In the genomic region with DNA sequence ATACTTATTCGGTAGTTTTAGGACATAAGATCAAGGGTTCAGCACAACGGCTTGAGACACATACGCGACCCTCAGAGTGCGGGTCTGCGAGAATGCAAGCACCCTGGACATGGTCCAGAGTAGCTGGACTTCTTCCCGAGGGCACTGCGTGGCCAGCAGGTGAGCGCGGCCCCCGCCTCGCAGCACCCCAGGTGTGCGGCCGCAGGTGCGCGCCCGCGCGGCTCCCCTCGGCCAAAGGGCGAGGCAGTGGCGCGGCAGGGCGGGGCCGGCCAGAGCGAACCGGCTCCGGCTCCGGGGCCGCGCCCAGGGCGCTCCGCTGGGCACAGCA, we compare ENCODE assay signal across 8 cellular contexts. TPM values are rescaled to one million over a fixed set of nuclear protein-coding genes. Genes with fewer than 3 reads are reported as not detected.
DNase-seq lines count a peak whose midpoint lies in the region; ATAC-seq and TF ChIP-seq lines count a peak whose summit lies in the region.

No MANE protein-coding gene starts in this region.

- peaks cover 11% of the 10 kb centered on the region for H3K27me3 Mint-ChIP-seq in GM23338 (ENCODE audit: insufficient read depth, low read depth, poor library complexity)

- H3K9me3 Mint-ChIP-seq in GM23338 = no peaks in the 10 kb centered on the region

- H3K9me3 ChIP-seq in SJCRH30 (replicated peaks) (no peaks in the 10 kb centered on the region), gastrocnemius medialis (no peaks in the 10 kb centered on the region)

- H3K36me3 ChIP-seq in GM23338 (ENCODE audit: insufficient read depth) (no peaks in the 10 kb centered on the region), SJCRH30 (no peaks in the 10 kb centered on the region), gastrocnemius medialis (no peaks in the 10 kb centered on the region)

- TF ChIP-seq CTCF in GM23338 (conservative IDR thresholded peaks at IDR 0.05; ENCODE audit: low read depth in 2 of 2) = no peak
- TF ChIP-seq CTCF in fibroblast of the aortic adventitia (IDR thresholded peaks at IDR 0.05; ENCODE audit: insufficient read depth, low read length) = no peak
- no peak for TF ChIP-seq CTCF in gastrocnemius medialis (IDR thresholded peaks at IDR 0.05 in 4 of 5, conservative IDR thresholded peaks at IDR 0.05 in 1 of 5)

- H3K36me3 Mint-ChIP-seq in GM23338 (ENCODE audit: low read depth) = peaks cover 35% of the 10 kb centered on the region

- peak overlapping the region; percentile 92 for H3K27ac Mint-ChIP-seq in GM23338

- ATAC-seq in GM23338 (no peak), gastrocnemius medialis (no peak), HG03095 (IDR thresholded peaks at IDR 0.05; ENCODE audit: unreplicated experiment) (no peak)

- peak overlapping the region; percentile 67; the same call in 1 of the 2 replicates for H2AFZ ChIP-seq in GM23338

- peaks cover 20% of the 10 kb centered on the region for H3F3A ChIP-seq in GM23338 (replicated peaks; ENCODE audit: low read depth)

- peak overlapping the region; percentile 72 for H3K4me2 ChIP-seq in GM23338

- intact Hi-C loops in gastrocnemius medialis (cut with DNase I; ENCODE audit: low total_unique reads) = loop anchor here (1.0 to 5.0 kb wide), 4 partner anchors 58 to 280 kb away; a partner anchor contains a TSS

- H3K4me3 Mint-ChIP-seq in GM23338 = peak overlapping the region; percentile 82

- no peak for TF ChIP-seq POLR2A in gastrocnemius medialis (IDR thresholded peaks at IDR 0.05)

- H3K79me2 ChIP-seq in GM23338 (replicated peaks; ENCODE audit: insufficient read depth) = peaks cover 35% of the 10 kb centered on the region

- in situ Hi-C loops in gastrocnemius medialis (cut with MboI; ENCODE audit: low sequenced_read_pairs in 4 of 4) = no loop called here

- no peak for DNase-seq in GM23338 (ENCODE audit: low spot score)
- no peak for DNase-seq in SJCRH30
- DNase-seq in fibroblast of the aortic adventitia (ENCODE audit: low read depth) = no peak
- DNase-seq in gastrocnemius medialis = no peak
- no peak for DNase-seq in stimulated activated CD4-positive, alpha-beta T cell treated with anti-CD3 and anti-CD28 coated beads, Interleukin-4, amount 100 ng/mL, for 4 hours
- no peak for DNase-seq in NCI-H1694 treated with DMSO at 0.1 percent for 48 hours (lab: John Stamatoyannopoulos, UW)
- DNase-seq in NOMO-1 treated with dmso at 0.1 percent for 144 hours (lab: John Stamatoyannopoulos, UW; ENCODE audit: unreplicated experiment) = no peak

- H3K4me3 ChIP-seq in GM23338 (peak overlapping the region; percentile 65), SJCRH30 (peak overlapping the region; percentile 73), fibroblast of the aortic adventitia (ENCODE audit: low read depth, low read length) (peak overlapping the region; percentile 68), gastrocnemius medialis (peak overlapping the region; percentile 65 to 95 (median 82))

- H3K4me1 ChIP-seq in GM23338 (ENCODE audit: insufficient read depth) (peaks cover 38% of the 10 kb centered on the region), SJCRH30 (no peaks in the 10 kb centered on the region), gastrocnemius medialis (peaks cover 4 to 16% of the 10 kb centered on the region in 2 donors)

- H3K27me3 ChIP-seq in GM23338 (ENCODE audit: insufficient read depth) (no peaks in the 10 kb centered on the region), SJCRH30 (no peaks in the 10 kb centered on the region), gastrocnemius medialis (no peaks in the 10 kb centered on the region)

- H4K20me1 ChIP-seq in GM23338 (replicated peaks; ENCODE audit: insufficient read depth) = peaks cover 8% of the 10 kb centered on the region

- peaks cover 36% of the 10 kb centered on the region for H3K4me1 Mint-ChIP-seq in GM23338

- H3K9me2 ChIP-seq in GM23338 (ENCODE audit: insufficient read depth) = no peaks in the 10 kb centered on the region

- H3K27ac ChIP-seq in GM23338 (ENCODE audit: low read depth) (peak overlapping the region; percentile 98), SJCRH30 (no peak overlapping the region), gastrocnemius medialis (peak overlapping the region; percentile 63 to 86 (median 79))

TF ChIP-seq in GM23338, 12 proteins besides CTCF, POLR2A, EP300 and RAD21:
- TF ChIP-seq JUNB (IDR thresholded peaks at IDR 0.05; ENCODE audit: unreplicated experiment) (no peak), STAT1 (IDR thresholded peaks at IDR 0.05; ENCODE audit: unreplicated experiment) (no peak), CREB1 (CRISPR knock-in tag; IDR thresholded peaks at IDR 0.05; ENCODE audit: low read depth) (no peak), ZNF331 (CRISPR knock-in tag; IDR thresholded peaks at IDR 0.05; ENCODE audit: low read depth) (no peak), POLR2AphosphoS5 (IDR thresholded peaks at IDR 0.05; ENCODE audit: low read depth) (no peak), EZH2phosphoT487 (IDR thresholded peaks at IDR 0.05; ENCODE audit: unreplicated experiment) (no peak), EZH2 (IDR thresholded peaks at IDR 0.05; ENCODE audit: low read depth, unreplicated experiment) (no peak), ZNF114 (CRISPR knock-in tag; IDR thresholded peaks at IDR 0.05) (no peak)
- TF ChIP-seq, protein P1, sequence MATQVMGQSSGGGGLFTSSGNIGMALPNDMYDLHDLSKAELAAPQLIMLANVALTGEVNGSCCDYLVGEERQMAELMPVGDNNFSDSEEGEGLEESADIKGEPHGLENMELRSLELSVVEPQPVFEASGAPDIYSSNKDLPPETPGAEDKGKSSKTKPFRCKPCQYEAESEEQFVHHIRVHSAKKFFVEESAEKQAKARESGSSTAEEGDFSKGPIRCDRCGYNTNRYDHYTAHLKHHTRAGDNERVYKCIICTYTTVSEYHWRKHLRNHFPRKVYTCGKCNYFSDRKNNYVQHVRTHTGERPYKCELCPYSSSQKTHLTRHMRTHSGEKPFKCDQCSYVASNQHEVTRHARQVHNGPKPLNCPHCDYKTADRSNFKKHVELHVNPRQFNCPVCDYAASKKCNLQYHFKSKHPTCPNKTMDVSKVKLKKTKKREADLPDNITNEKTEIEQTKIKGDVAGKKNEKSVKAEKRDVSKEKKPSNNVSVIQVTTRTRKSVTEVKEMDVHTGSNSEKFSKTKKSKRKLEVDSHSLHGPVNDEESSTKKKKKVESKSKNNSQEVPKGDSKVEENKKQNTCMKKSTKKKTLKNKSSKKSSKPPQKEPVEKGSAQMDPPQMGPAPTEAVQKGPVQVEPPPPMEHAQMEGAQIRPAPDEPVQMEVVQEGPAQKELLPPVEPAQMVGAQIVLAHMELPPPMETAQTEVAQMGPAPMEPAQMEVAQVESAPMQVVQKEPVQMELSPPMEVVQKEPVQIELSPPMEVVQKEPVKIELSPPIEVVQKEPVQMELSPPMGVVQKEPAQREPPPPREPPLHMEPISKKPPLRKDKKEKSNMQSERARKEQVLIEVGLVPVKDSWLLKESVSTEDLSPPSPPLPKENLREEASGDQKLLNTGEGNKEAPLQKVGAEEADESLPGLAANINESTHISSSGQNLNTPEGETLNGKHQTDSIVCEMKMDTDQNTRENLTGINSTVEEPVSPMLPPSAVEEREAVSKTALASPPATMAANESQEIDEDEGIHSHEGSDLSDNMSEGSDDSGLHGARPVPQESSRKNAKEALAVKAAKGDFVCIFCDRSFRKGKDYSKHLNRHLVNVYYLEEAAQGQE (IDR thresholded peaks at IDR 0.05; ENCODE audit: unreplicated experiment) = no peak
- TF ChIP-seq, protein P2, sequence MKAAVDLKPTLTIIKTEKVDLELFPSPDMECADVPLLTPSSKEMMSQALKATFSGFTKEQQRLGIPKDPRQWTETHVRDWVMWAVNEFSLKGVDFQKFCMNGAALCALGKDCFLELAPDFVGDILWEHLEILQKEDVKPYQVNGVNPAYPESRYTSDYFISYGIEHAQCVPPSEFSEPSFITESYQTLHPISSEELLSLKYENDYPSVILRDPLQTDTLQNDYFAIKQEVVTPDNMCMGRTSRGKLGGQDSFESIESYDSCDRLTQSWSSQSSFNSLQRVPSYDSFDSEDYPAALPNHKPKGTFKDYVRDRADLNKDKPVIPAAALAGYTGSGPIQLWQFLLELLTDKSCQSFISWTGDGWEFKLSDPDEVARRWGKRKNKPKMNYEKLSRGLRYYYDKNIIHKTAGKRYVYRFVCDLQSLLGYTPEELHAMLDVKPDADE (IDR thresholded peaks at IDR 0.05) = no peak

RNA-seq across cellular contexts. Expression of a gene that starts 0.3 kb away (rescaled TPM):
- 48.6 and 54.3 TPM in 2 replicates for total RNA-seq in GM23338 (2014; rRNA removed; shearing (Covaris generic))
- 16.9 and 24.3 TPM in 2 replicates for polyA plus RNA-seq in GM23338 (2016; fragmentation: Nextera tagmentation; extraction: Ambion mirVana)
- total RNA-seq in SJCRH30 (2014; rRNA removed; shearing (Covaris generic)) = 9.0 and 10.3 TPM in 2 replicates
- total RNA-seq in fibroblast of the aortic adventitia (ENCODE audit: low replicate concordance) = 5.6 and 55.6 TPM in 2 replicates
- 10 to 100 TPM; 18.8 to 60.3 (median 40.8) TPM for total RNA-seq in gastrocnemius medialis
